ENCODE assay signal across 20 cellular contexts in the genomic region with DNA sequence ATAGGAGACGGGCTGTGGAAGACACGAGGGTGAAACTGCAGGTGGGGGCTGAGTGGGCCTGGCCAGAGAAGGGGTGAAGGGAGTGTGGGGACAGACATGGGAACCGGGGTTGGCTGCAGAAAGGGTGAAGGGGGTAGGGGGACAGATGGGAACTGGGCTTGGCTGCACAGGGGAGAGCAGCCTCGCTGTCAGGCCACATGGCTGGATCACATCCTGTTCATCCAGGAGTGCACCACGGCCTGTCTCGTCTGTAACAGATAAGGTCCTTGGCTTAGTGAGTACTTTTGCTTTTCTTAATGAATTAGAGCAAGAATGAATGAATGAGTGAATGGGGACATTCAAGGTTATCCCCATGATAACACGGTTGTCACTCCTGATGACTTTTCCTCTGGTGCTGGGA. TPM values are rescaled to one million over a fixed set of nuclear protein-coding genes. Genes with fewer than 3 reads are reported as not detected.
DNase-seq lines count a peak whose midpoint lies in the region; ATAC-seq and TF ChIP-seq lines count a peak whose summit lies in the region.
"Had no signal": no experiment of that assay in that cellular context is flagged by ENCODE, and none has a peak within 500 bp of the region (broad histone marks: within the 10 kb centered on the region; RNA-seq: fewer than 3 reads in every experiment).

No MANE protein-coding gene starts in this region.

- H3K27me3 ChIP-seq in endodermal cell (ENCODE audit: control insufficient read depth, insufficient read depth, low read length, poor library complexity, severe bottlenecking) (no peaks in the 10 kb centered on the region), osteoblast (ENCODE audit: insufficient read depth, low read length) (no peaks in the 10 kb centered on the region), vagina (no peaks in the 10 kb centered on the region)
- H3K27me3 ChIP-seq: body of pancreas had no signal

- H3K36me3 ChIP-seq in endodermal cell (ENCODE audit: control insufficient read depth, insufficient read depth, low read length) (peaks cover 49% of the 10 kb centered on the region), osteoblast (ENCODE audit: insufficient read depth, low read length) (no peaks in the 10 kb centered on the region), vagina (peaks cover 0 to 19% of the 10 kb centered on the region in 2 donors)

- H3K4me3 ChIP-seq in endodermal cell (ENCODE audit: low read length) (no peak overlapping the region), osteoblast (ENCODE audit: insufficient read depth, low read length) (no peak overlapping the region), vagina (no peak overlapping the region)
- H3K4me3 ChIP-seq: body of pancreas had no signal

- H3K9me3 ChIP-seq in endodermal cell (ENCODE audit: control insufficient read depth, low read length) = no peaks in the 10 kb centered on the region
- H3K9me3 ChIP-seq in osteoblast (ENCODE audit: low read depth, low read length) = no peaks in the 10 kb centered on the region
- no peaks in the 10 kb centered on the region for H3K9me3 ChIP-seq in vagina
- H3K9me3 ChIP-seq: body of pancreas had no signal

- TF ChIP-seq POLR2A in vagina (IDR thresholded peaks at IDR 0.05) = no peak

- ATAC-seq in GM18520 (IDR thresholded peaks at IDR 0.05; ENCODE audit: unreplicated experiment) (no peak), GM19467 (IDR thresholded peaks at IDR 0.05; ENCODE audit: unreplicated experiment) (no peak)
- ATAC-seq: T-helper 17 cell had no signal

- H3K27ac ChIP-seq in RWPE1 = peak overlapping the region; percentile 58
- no peak overlapping the region for H3K27ac ChIP-seq in endodermal cell (ENCODE audit: low read depth, low read length)
- H3K27ac ChIP-seq in osteoblast (ENCODE audit: low read depth, low read length) = no peak overlapping the region
- peak overlapping the region; percentile 92 for H3K27ac ChIP-seq in vagina
- H3K27ac ChIP-seq: KMS-11, VCaP had no signal

- H3K27ac Mint-ChIP-seq in endodermal cell = peak overlapping the region; percentile 70
- H3K27ac Mint-ChIP-seq: T-helper 17 cell had no signal

- peaks cover 12% of the 10 kb centered on the region for H3K4me1 ChIP-seq in endodermal cell (ENCODE audit: control insufficient read depth, insufficient read depth, low read length)
- peaks cover 9% of the 10 kb centered on the region for H3K4me1 ChIP-seq in osteoblast (ENCODE audit: insufficient read depth, low read length)
- H3K4me1 ChIP-seq in vagina = peaks cover 72% of the 10 kb centered on the region

- no peak overlapping the region for H3K4me3 Mint-ChIP-seq in endodermal cell
- H3K4me3 Mint-ChIP-seq: T-helper 17 cell had no signal

- H3K27me3 Mint-ChIP-seq in endodermal cell (ENCODE audit: insufficient read depth) = no peaks in the 10 kb centered on the region

- no peak overlapping the region for H3K9ac ChIP-seq in endodermal cell (ENCODE audit: extremely low read depth, low read length, poor library complexity, severe bottlenecking)
- H3K9ac ChIP-seq: KMS-11 had no signal

- peaks cover 24% of the 10 kb centered on the region for H3K36me3 Mint-ChIP-seq in endodermal cell (ENCODE audit: low read depth)

- peaks cover 20% of the 10 kb centered on the region for H3K79me2 ChIP-seq in osteoblast (ENCODE audit: insufficient read depth, low read length)

- 92 to 93% methylated on average over 5 to 7 of the region's 7 CpGs for WGBS in endodermal cell (ENCODE audit: insufficient coverage in 1 of 2, insufficient read length in 1 of 2), 2 experiments

- TF ChIP-seq CTCF in RWPE1 (conservative IDR thresholded peaks at IDR 0.05; ENCODE audit: low read depth) (no peak), endodermal cell (conservative IDR thresholded peaks at IDR 0.05) (no peak), osteoblast (IDR thresholded peaks at IDR 0.05; ENCODE audit: extremely low read depth, low read depth, low read length) (no peak), vagina (IDR thresholded peaks at IDR 0.05) (no peak)

- peaks cover 34% of the 10 kb centered on the region for H3K4me1 Mint-ChIP-seq in endodermal cell

- H4K20me1 ChIP-seq in osteoblast (ENCODE audit: insufficient read depth, low read length) = peaks cover 9% of the 10 kb centered on the region

- H3K9me3 Mint-ChIP-seq in endodermal cell = no peaks in the 10 kb centered on the region

- intact Hi-C loops in vagina (cut with DNase I) = no loop called here

- DNase-seq in RWPE1 (ENCODE audit: low spot score) = no peak
- no peak for DNase-seq in endodermal cell
- DNase-seq in osteoblast (ENCODE audit: insufficient read length, low spot score, missing footprints) = peak; percentile 54
- DNase-seq in vagina (ENCODE audit: extremely low spot score in 2 of 2) = no peak
- no peak for DNase-seq in stimulated activated CD8-positive, alpha-beta memory T cell treated with anti-CD3 and anti-CD28 coated beads, Interleukin-4, amount 100 ng/mL, for 48 hours
- DNase-seq: activated CD4-positive, alpha-beta T cell treated with anti-CD3 and anti-CD28 coated beads, Interleukin-2, amount 50 U/mL, for 48 hours; activated naive CD4-positive, alpha-beta T cell treated with anti-CD3 and anti-CD28 coated beads, Interleukin-2, amount 50 U/mL, for 16 hours; activated T-cell treated with anti-CD3 and anti-CD28 coated beads, Interleukin-2, amount 50 U/mL, for 1 hour; kidney; NCI-H2029; NCI-H510A; retina; SHP77; stimulated activated naive CD4-positive, alpha-beta T cell; T-helper 17 cell had no signal

- no peak overlapping the region for H2AFZ ChIP-seq in osteoblast (ENCODE audit: low read length)

- H3K4me2 ChIP-seq in osteoblast (ENCODE audit: insufficient read depth, low read length) = no peak overlapping the region
- H3K4me2 ChIP-seq: KMS-11 had no signal

- POLR2A ChIA-PET in RWPE1 (lab: Yijun Ruan, JAX; ENCODE audit: low non-redundant PET) = no interaction called here

- CTCF ChIA-PET in RWPE1 (lab: Yijun Ruan, JAX) = no interaction called here

RNA-seq across cellular contexts. Expression of gene FBLN1, which starts 13.5 kb away (rescaled TPM):
- total RNA-seq in endodermal cell (100 to 1,000 TPM; 226 to 305 TPM), osteoblast (88.3 and 122 TPM in 2 replicates), vagina (1,019 TPM)
- polyA plus RNA-seq in endodermal cell (2013, experiment 1 of 2) = 268 TPM
- 268 TPM for polyA plus RNA-seq in endodermal cell (2013, experiment 2 of 2)

Comparison
In these comparisons a context has a peak if more than half of its experiments do, and no peak if none do; other contexts are left out.
1. H3K27ac ChIP-seq: peak in RWPE1 (single experiment) and vagina (single experiment); none in endodermal cell (single experiment) and osteoblast (single experiment).